Comparison of ENCODE assay signal across 1 cellular context in genomic region chr12:67648306-67649164, GRCh38.
TF ChIP-seq lines count a peak whose summit lies in the region.

Gene DYRK2 (plus strand): TSS chr12:67648745. CDS start chr12:67649134, 389 bp downstream.

TF ChIP-seq in HepG2, 621 proteins besides CTCF, POLR2A, EP300 and RAD21 (continued from another document):
- TF ChIP-seq UBTF (CRISPR knock-in tag; IDR thresholded peaks at IDR 0.05) (peak; percentile 68; the same call in 1 of the 2 replicates), ZNF451 (CRISPR knock-in tag; IDR thresholded peaks at IDR 0.05) (no peak), E2F5 (CRISPR knock-in tag; conservative IDR thresholded peaks at IDR 0.05) (no peak), RBFOX2 (IDR thresholded peaks at IDR 0.05; ENCODE audit: low read depth, low read length) (peak; percentile 77), HMGXB4 (CRISPR knock-in tag; IDR thresholded peaks at IDR 0.05; ENCODE audit: borderline replicate concordance in 1 of 2, low read depth in 1 of 2) (peak in 1 of 2 experiments; percentile 65; a peak in 1 of 4 replicates), NCOA2 (CRISPR knock-in tag; IDR thresholded peaks at IDR 0.05) (no peak), CEBPB (IDR thresholded peaks at IDR 0.05; ENCODE audit: borderline replicate concordance, low read depth, low read length) (no peak), PAX8 (CRISPR knock-in tag; IDR thresholded peaks at IDR 0.05; ENCODE audit: borderline replicate concordance) (no peak), AKAP8 (CRISPR knock-in tag; IDR thresholded peaks at IDR 0.05) (no peak), ZFY (CRISPR knock-in tag; IDR thresholded peaks at IDR 0.05) (peak; percentile 87), KLF15 (CRISPR knock-in tag; IDR thresholded peaks at IDR 0.05; ENCODE audit: borderline replicate concordance) (no peak), HES4 (CRISPR knock-in tag; IDR thresholded peaks at IDR 0.05; ENCODE audit: borderline replicate concordance) (peak; percentile 67; the same call in 1 of the 2 replicates), ZNF678 (CRISPR knock-in tag; IDR thresholded peaks at IDR 0.05) (no peak), MED1 (CRISPR knock-in tag; IDR thresholded peaks at IDR 0.05) (peak; percentile 45; the same call in 1 of the 2 replicates), ZNF691 (CRISPR knock-in tag; IDR thresholded peaks at IDR 0.05; ENCODE audit: borderline replicate concordance, low read depth) (no peak), TARDBP (CRISPR knock-in tag; IDR thresholded peaks at IDR 0.05) (no peak), SP1 (IDR thresholded peaks at IDR 0.05) (no peak), SP1 (CRISPR knock-in tag; IDR thresholded peaks at IDR 0.05) (no peak), ATF1 (CRISPR knock-in tag; IDR thresholded peaks at IDR 0.05) (no peak), ZFP36L1 (CRISPR knock-in tag; IDR thresholded peaks at IDR 0.05) (no peak; the same call in 1 of the 2 replicates), RCOR2 (CRISPR knock-in tag; IDR thresholded peaks at IDR 0.05) (no peak), JDP2 (CRISPR knock-in tag; IDR thresholded peaks at IDR 0.05; ENCODE audit: borderline replicate concordance) (no peak), JUND (CRISPR knock-in tag; IDR thresholded peaks at IDR 0.05) (no peak), DNMT1 (CRISPR knock-in tag; IDR thresholded peaks at IDR 0.05) (no peak)
- TF ChIP-seq, protein P1, sequence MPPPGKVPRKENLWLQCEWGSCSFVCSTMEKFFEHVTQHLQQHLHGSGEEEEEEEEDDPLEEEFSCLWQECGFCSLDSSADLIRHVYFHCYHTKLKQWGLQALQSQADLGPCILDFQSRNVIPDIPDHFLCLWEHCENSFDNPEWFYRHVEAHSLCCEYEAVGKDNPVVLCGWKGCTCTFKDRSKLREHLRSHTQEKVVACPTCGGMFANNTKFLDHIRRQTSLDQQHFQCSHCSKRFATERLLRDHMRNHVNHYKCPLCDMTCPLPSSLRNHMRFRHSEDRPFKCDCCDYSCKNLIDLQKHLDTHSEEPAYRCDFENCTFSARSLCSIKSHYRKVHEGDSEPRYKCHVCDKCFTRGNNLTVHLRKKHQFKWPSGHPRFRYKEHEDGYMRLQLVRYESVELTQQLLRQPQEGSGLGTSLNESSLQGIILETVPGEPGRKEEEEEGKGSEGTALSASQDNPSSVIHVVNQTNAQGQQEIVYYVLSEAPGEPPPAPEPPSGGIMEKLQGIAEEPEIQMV (CRISPR knock-in tag; IDR thresholded peaks at IDR 0.05; ENCODE audit: low read depth): no peak
- TF ChIP-seq, protein P2, sequence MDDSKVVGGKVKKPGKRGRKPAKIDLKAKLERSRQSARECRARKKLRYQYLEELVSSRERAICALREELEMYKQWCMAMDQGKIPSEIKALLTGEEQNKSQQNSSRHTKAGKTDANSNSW (CRISPR knock-in tag; IDR thresholded peaks at IDR 0.05; ENCODE audit: borderline replicate concordance): no peak
- TF ChIP-seq, protein P3, sequence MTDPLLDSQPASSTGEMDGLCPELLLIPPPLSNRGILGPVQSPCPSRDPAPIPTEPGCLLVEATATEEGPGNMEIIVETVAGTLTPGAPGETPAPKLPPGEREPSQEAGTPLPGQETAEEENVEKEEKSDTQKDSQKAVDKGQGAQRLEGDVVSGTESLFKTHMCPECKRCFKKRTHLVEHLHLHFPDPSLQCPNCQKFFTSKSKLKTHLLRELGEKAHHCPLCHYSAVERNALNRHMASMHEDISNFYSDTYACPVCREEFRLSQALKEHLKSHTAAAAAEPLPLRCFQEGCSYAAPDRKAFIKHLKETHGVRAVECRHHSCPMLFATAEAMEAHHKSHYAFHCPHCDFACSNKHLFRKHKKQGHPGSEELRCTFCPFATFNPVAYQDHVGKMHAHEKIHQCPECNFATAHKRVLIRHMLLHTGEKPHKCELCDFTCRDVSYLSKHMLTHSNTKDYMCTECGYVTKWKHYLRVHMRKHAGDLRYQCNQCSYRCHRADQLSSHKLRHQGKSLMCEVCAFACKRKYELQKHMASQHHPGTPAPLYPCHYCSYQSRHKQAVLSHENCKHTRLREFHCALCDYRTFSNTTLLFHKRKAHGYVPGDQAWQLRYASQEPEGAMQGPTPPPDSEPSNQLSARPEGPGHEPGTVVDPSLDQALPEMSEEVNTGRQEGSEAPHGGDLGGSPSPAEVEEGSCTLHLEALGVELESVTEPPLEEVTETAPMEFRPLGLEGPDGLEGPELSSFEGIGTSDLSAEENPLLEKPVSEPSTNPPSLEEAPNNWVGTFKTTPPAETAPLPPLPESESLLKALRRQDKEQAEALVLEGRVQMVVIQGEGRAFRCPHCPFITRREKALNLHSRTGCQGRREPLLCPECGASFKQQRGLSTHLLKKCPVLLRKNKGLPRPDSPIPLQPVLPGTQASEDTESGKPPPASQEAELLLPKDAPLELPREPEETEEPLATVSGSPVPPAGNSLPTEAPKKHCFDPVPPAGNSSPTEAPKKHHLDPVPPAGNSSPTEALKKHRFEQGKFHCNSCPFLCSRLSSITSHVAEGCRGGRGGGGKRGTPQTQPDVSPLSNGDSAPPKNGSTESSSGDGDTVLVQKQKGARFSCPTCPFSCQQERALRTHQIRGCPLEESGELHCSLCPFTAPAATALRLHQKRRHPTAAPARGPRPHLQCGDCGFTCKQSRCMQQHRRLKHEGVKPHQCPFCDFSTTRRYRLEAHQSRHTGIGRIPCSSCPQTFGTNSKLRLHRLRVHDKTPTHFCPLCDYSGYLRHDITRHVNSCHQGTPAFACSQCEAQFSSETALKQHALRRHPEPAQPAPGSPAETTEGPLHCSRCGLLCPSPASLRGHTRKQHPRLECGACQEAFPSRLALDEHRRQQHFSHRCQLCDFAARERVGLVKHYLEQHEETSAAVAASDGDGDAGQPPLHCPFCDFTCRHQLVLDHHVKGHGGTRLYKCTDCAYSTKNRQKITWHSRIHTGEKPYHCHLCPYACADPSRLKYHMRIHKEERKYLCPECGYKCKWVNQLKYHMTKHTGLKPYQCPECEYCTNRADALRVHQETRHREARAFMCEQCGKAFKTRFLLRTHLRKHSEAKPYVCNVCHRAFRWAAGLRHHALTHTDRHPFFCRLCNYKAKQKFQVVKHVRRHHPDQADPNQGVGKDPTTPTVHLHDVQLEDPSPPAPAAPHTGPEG (CRISPR knock-in tag; IDR thresholded peaks at IDR 0.05): peak; percentile 71
TF ChIP-seq in HepG2: peak in this region for 70.
